Comparison of ENCODE assay signal across 29 cellular contexts in genomic region chr1:245283001-245283400, GRCh38.
A peak's percentile ranks its signal among the peaks of the same experiment; 100 is the strongest.
DNase-seq lines count a peak whose midpoint lies in the region; ATAC-seq, FAIRE-seq and TF ChIP-seq lines count a peak whose summit lies in the region.
"Had no signal": no experiment of that assay in that cellular context is flagged by ENCODE, and none has a peak within 500 bp of the region (broad histone marks: within the 10 kb centered on the region; RNA-seq: fewer than 3 reads in every experiment).

No MANE protein-coding gene starts in this region.

- no peak overlapping the region for H3K27ac ChIP-seq in K562 (ENCODE audit: extremely low read depth, low read depth, low read length)
- H3K27ac ChIP-seq in trophoblast cell (ENCODE audit: low read depth, low read length), result no peak overlapping the region
- H3K27ac ChIP-seq in mammary epithelial cell (ENCODE audit: insufficient read depth, low read depth, low read length), result no peak overlapping the region
- H3K27ac ChIP-seq: BLaER1 had no signal

- H3K9me3 ChIP-seq in K562 (replicated peaks; ENCODE audit: control insufficient read depth, insufficient read depth, low read depth, low read length) (no peaks in the 10 kb centered on the region), trophoblast cell (ENCODE audit: insufficient read depth, low read depth, low read length) (peaks cover 4% of the 10 kb centered on the region), mammary epithelial cell (replicated peaks; ENCODE audit: insufficient read depth, low read length) (peaks cover 10% of the 10 kb centered on the region)
- H3K9me3 ChIP-seq: BE2C had no signal

- H3K79me1 ChIP-seq in trophoblast cell (ENCODE audit: low read length), result peaks cover 2% of the 10 kb centered on the region

- H3K18ac ChIP-seq in trophoblast cell (ENCODE audit: low read length), result peak overlapping the region; percentile 68

- no peak overlapping the region for H3K4ac ChIP-seq in trophoblast cell (ENCODE audit: low read depth, low read length)

- in situ Hi-C loops in K562 (cut with MboI) (no loop called here), mammary epithelial cell (cut with MboI; ENCODE audit: low sequenced_read_pairs in 2 of 2) (no loop called here)

- intact Hi-C loops in K562 (cut with micrococcal nuclease), result no loop called here
- intact Hi-C loops in mammary epithelial cell (cut with micrococcal nuclease), result no loop called here

- CTCF ChIA-PET in K562 (lab: Yijun Ruan, JAX; ENCODE audit: low intra/inter-chr PET ratio) (no interaction called here), mammary epithelial cell (lab: Charles Lee; ENCODE audit: low non-redundant PET) (no interaction called here)

- no peak for TF ChIP-seq EP300 in K562 (IDR thresholded peaks at IDR 0.05; ENCODE audit: low read length)

- H4K20me1 ChIP-seq in K562 (replicated peaks; ENCODE audit: control insufficient read depth, insufficient read depth, low read length) (no peaks in the 10 kb centered on the region), mammary epithelial cell (ENCODE audit: insufficient read depth, low read length) (no peaks in the 10 kb centered on the region)
- H4K20me1 ChIP-seq: BLaER1 had no signal

- no peak for TF ChIP-seq RAD21 in K562 (CRISPR knock-in tag; conservative IDR thresholded peaks at IDR 0.05 in 1 of 2, IDR thresholded peaks at IDR 0.05 in 1 of 2)

- DNase-seq in K562 (ENCODE audit: extremely low read depth in 1 of 4, low spot score in 3 of 4) (no peak), endothelial cell (ENCODE audit: low spot score) (no peak), iPS-NIHi11 (ENCODE audit: low spot score) (peak; percentile 3), trophoblast cell (no peak), RKO (ENCODE audit: low spot score) (no peak), mammary epithelial cell (no peak), type B pancreatic cell (ENCODE audit: extremely low spot score, unreplicated experiment) (no peak), glomerular visceral epithelial cell (ENCODE audit: extremely low spot score) (no peak)
- DNase-seq: 8988T; ACHN; BE2C; C1 segment of cervical spinal cord; CD4-positive, alpha-beta memory T cell; CD4-positive, CD25-positive, alpha-beta regulatory T cell; CD8-positive, alpha-beta memory T cell; COR-L47; DMS 273 treated with DMSO at 0.1 percent for 48 hours; DMS153; DMS53; DMS79; DND-41; EL; GF-D8 had no signal

- no peak overlapping the region for H3K14ac ChIP-seq in trophoblast cell (ENCODE audit: low read length)

- H2AFZ ChIP-seq in K562 (ENCODE audit: low read depth, low read length) (no peak overlapping the region), trophoblast cell (ENCODE audit: insufficient read depth, low read length, poor library complexity) (no peak overlapping the region), mammary epithelial cell (ENCODE audit: low read depth, low read length) (no peak overlapping the region)

- no peaks in the 10 kb centered on the region for H3K36me3 ChIP-seq in K562 (ENCODE audit: control insufficient read depth, insufficient read depth, low read length)
- peaks cover 5 to 6% of the 10 kb centered on the region in 2 experiments for H3K36me3 ChIP-seq in trophoblast cell (ENCODE audit: control insufficient read depth in 1 of 2, insufficient read depth in 2 of 2, low read length in 2 of 2)
- no peaks in the 10 kb centered on the region for H3K36me3 ChIP-seq in mammary epithelial cell (ENCODE audit: insufficient read depth, low read length)
- H3K36me3 ChIP-seq: BLaER1 had no signal

- H3K4me2 ChIP-seq in K562 (ENCODE audit: insufficient read depth, low read length), result no peak overlapping the region
- H3K4me2 ChIP-seq in trophoblast cell (ENCODE audit: low read length), result no peak overlapping the region
- H3K4me2 ChIP-seq in mammary epithelial cell (ENCODE audit: insufficient read depth, low read depth, low read length), result no peak overlapping the region
- H3K4me2 ChIP-seq: BLaER1 had no signal

- H3K36me3 Mint-ChIP-seq in endothelial cell (ENCODE audit: low read depth, unreplicated experiment) (peaks cover 7% of the 10 kb centered on the region), type B pancreatic cell (peaks cover 8% of the 10 kb centered on the region)
- H3K36me3 Mint-ChIP-seq: CD14-positive monocyte; CD4-positive, alpha-beta memory T cell; CD4-positive, CD25-positive, alpha-beta regulatory T cell; CD8-positive, alpha-beta memory T cell had no signal

- H3K9me3 Mint-ChIP-seq in endothelial cell (ENCODE audit: unreplicated experiment), result peaks cover 7% of the 10 kb centered on the region
- peaks cover 7% of the 10 kb centered on the region for H3K9me3 Mint-ChIP-seq in type B pancreatic cell

- H3K4me1 Mint-ChIP-seq in endothelial cell (ENCODE audit: unreplicated experiment) (peaks cover 1% of the 10 kb centered on the region), type B pancreatic cell (ENCODE audit: unreplicated experiment) (no peaks in the 10 kb centered on the region)
- H3K4me1 Mint-ChIP-seq: CD14-positive monocyte; CD4-positive, alpha-beta memory T cell; CD4-positive, CD25-positive, alpha-beta regulatory T cell; CD8-positive, alpha-beta memory T cell had no signal

- H2BK12ac ChIP-seq in trophoblast cell (ENCODE audit: low read length), result no peak overlapping the region

- no peak overlapping the region for H2AK5ac ChIP-seq in trophoblast cell (ENCODE audit: low read length)

- no peak for FAIRE-seq in K562 (lab: Jason Lieb, UNC)
- FAIRE-seq: A204.1, G401.6, GM12891, GM19239 had no signal

- H4K8ac ChIP-seq in trophoblast cell (ENCODE audit: low read depth, low read length), result no peak overlapping the region

- peak overlapping the region; percentile 53 for H3K4me3 Mint-ChIP-seq in endothelial cell (ENCODE audit: unreplicated experiment)
- no peak overlapping the region for H3K4me3 Mint-ChIP-seq in type B pancreatic cell
- H3K4me3 Mint-ChIP-seq: CD4-positive, alpha-beta memory T cell; CD4-positive, CD25-positive, alpha-beta regulatory T cell; CD8-positive, alpha-beta memory T cell had no signal

- POLR2A ChIA-PET in K562 (lab: Yijun Ruan, JAX), result interaction anchor here (0.9 to 1.0 kb wide), 2 partner anchors 14 to 16 kb away, joined by 3 read pairs; no protein-coding TSS in a partner anchor

- no peak for TF ChIP-seq CTCF in K562 (IDR thresholded peaks at IDR 0.05 in 2 of 3, conservative IDR thresholded peaks at IDR 0.05 in 1 of 3; ENCODE audit: insufficient read depth in 2 of 3, low read depth in 1 of 3, low read length in 3 of 3)
- no peak for TF ChIP-seq CTCF in endothelial cell (IDR thresholded peaks at IDR 0.05; ENCODE audit: unreplicated experiment)
- no peak for TF ChIP-seq CTCF in mammary epithelial cell (conservative IDR thresholded peaks at IDR 0.05 in 1 of 2, IDR thresholded peaks at IDR 0.05 in 1 of 2; ENCODE audit: extremely low read depth in 1 of 2, insufficient read depth in 1 of 2, low read depth in 1 of 2, low read length in 2 of 2)
- TF ChIP-seq CTCF in type B pancreatic cell (conservative IDR thresholded peaks at IDR 0.05), result no peak

- H4K12ac ChIP-seq in trophoblast cell (ENCODE audit: low read depth, low read length), result no peak overlapping the region

- no peak overlapping the region for H2BK120ac ChIP-seq in trophoblast cell (ENCODE audit: insufficient read depth, low read length, poor library complexity)

- H3K9me1 ChIP-seq in K562 (ENCODE audit: control insufficient read depth, insufficient read depth, low read length), result no peaks in the 10 kb centered on the region

- H4K91ac ChIP-seq in trophoblast cell (ENCODE audit: low read depth, low read length), result no peak overlapping the region

- dilution Hi-C loops in mammary epithelial cell (cut with HindIII; ENCODE audit: low sequenced_read_pairs), result no loop called here

- H3K27ac Mint-ChIP-seq in endothelial cell (ENCODE audit: unreplicated experiment) (no peak overlapping the region), type B pancreatic cell (no peak overlapping the region)
- H3K27ac Mint-ChIP-seq: CD14-positive monocyte; CD4-positive, alpha-beta memory T cell; CD4-positive, CD25-positive, alpha-beta regulatory T cell; CD8-positive, alpha-beta memory T cell had no signal

- H3K4me1 ChIP-seq in K562 (replicated peaks in 1 of 2; ENCODE audit: control insufficient read depth in 2 of 2, insufficient read depth in 2 of 2, low read length in 2 of 2) (no peaks in the 10 kb centered on the region), trophoblast cell (ENCODE audit: control insufficient read depth in 1 of 2, insufficient read depth in 2 of 2, low read length in 2 of 2) (peaks cover 3 to 5% of the 10 kb centered on the region in 2 experiments), mammary epithelial cell (ENCODE audit: insufficient read depth, low read length) (no peaks in the 10 kb centered on the region)
- H3K4me1 ChIP-seq: BE2C, BLaER1 had no signal

- BruUV-seq in K562 (replicated peaks; lab: Mats Ljungman, UMichigan), result no TSS peak
- BruUV-seq in mammary epithelial cell (replicated peaks; lab: Mats Ljungman, UMichigan), result no TSS peak

- H3K4me3 ChIP-seq in K562 (no peak overlapping the region), trophoblast cell (ENCODE audit: low read depth, low read length) (no peak overlapping the region), mammary epithelial cell (replicated peaks in 1 of 3; ENCODE audit: insufficient read depth in 1 of 3, low read depth in 2 of 3, low read length in 3 of 3) (no peak overlapping the region)
- H3K4me3 ChIP-seq: BLaER1 had no signal

- H3K27me3 ChIP-seq in K562 (ENCODE audit: control insufficient read depth in 2 of 2, insufficient read depth in 2 of 2, low read length in 2 of 2), result peaks cover 20 to 31% of the 10 kb centered on the region in 2 experiments
- H3K27me3 ChIP-seq in trophoblast cell (ENCODE audit: insufficient read depth, low read length), result no peaks in the 10 kb centered on the region
- no peaks in the 10 kb centered on the region for H3K27me3 ChIP-seq in mammary epithelial cell (ENCODE audit: insufficient read depth, low read length)
- H3K27me3 ChIP-seq: BE2C, BLaER1 had no signal

- no peak for ATAC-seq in K562

- H3K23ac ChIP-seq in trophoblast cell (ENCODE audit: low read length), result no peak overlapping the region

- H3K79me2 ChIP-seq in K562 (ENCODE audit: control insufficient read depth, insufficient read depth, low read length), result no peaks in the 10 kb centered on the region
- no peaks in the 10 kb centered on the region for H3K79me2 ChIP-seq in trophoblast cell (ENCODE audit: control insufficient read depth, insufficient read depth, low read length, poor library complexity)
- no peaks in the 10 kb centered on the region for H3K79me2 ChIP-seq in mammary epithelial cell (ENCODE audit: insufficient read depth, low read length)

- H2BK5ac ChIP-seq in trophoblast cell (ENCODE audit: low read depth, low read length, poor library complexity), result no peak overlapping the region

- 0% methylated on average over 12 of the region's 12 CpGs for WGBS in K562 (ENCODE audit: insufficient coverage, low coverage, missing lambda C conversion rate)
- no CpG with 5 or more reads among the region's 12 CpGs for WGBS in trophoblast cell (ENCODE audit: extremely low coverage, insufficient coverage, insufficient read length)
- WGBS in mammary epithelial cell (ENCODE audit: low coverage, missing lambda C conversion rate), result 91% methylated on average over 10 of the region's 12 CpGs

- H3K27me3 Mint-ChIP-seq in endothelial cell (ENCODE audit: unreplicated experiment), result no peaks in the 10 kb centered on the region
- no peaks in the 10 kb centered on the region for H3K27me3 Mint-ChIP-seq in type B pancreatic cell
- H3K27me3 Mint-ChIP-seq: CD4-positive, CD25-positive, alpha-beta regulatory T cell had no signal

- no peak for TF ChIP-seq POLR2A in K562 (conservative IDR thresholded peaks at IDR 0.05)

- H3K9ac ChIP-seq in K562 (ENCODE audit: insufficient read depth in 1 of 2, low read depth in 2 of 2, low read length in 2 of 2) (no peak overlapping the region), trophoblast cell (ENCODE audit: low read length) (no peak overlapping the region), mammary epithelial cell (ENCODE audit: insufficient read depth, low read length) (no peak overlapping the region)
- H3K9ac ChIP-seq: BLaER1 had no signal
